25 cellular contexts compared by ENCODE assay signal in the genomic region with DNA sequence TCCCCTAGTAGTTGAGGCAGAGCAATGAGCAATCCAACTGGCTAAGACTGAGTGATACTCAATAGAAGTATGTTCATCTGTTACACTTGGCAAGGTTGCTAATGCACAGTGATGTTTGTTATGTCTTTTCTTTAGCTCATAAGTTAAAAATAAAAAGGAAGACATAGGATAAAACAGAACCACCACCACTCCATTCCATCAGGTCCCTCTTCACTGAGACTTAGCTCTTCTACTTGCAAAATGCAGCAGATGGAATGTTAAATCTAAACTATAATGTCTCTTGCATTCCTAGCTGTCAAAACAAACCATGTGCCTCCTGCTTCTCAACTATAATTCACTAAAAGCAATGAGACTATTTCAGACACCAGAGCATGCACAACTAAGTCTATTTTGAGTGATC.
DNase-seq lines count a peak whose midpoint lies in the region; ATAC-seq and TF ChIP-seq lines count a peak whose summit lies in the region.
"Had no signal": no experiment of that assay in that cellular context is flagged by ENCODE, and none has a peak within 500 bp of the region (broad histone marks: within the 10 kb centered on the region; RNA-seq: fewer than 3 reads in every experiment).

No MANE protein-coding gene starts in this region.

- H3K4me3 ChIP-seq in adipocyte (ENCODE audit: low read length) (no peak overlapping the region), esophagus muscularis mucosa (no peak overlapping the region), psoas muscle (no peak overlapping the region)
- H3K4me3 ChIP-seq: BLaER1 treated with 17β-estradiol and CSF1 and Interleukin-3, amounts not matched to agents 10 nM and 100 nM; GM12878; PC-9; SJCRH30 had no signal

- TF ChIP-seq EP300 in esophagus muscularis mucosa (IDR thresholded peaks at IDR 0.05), result no peak

- TF ChIP-seq CTCF in esophagus muscularis mucosa (IDR thresholded peaks at IDR 0.05) (no peak), psoas muscle (IDR thresholded peaks at IDR 0.05) (no peak)

- H3K36me3 ChIP-seq in adipocyte (ENCODE audit: control insufficient read depth, insufficient read depth, low read length, severe bottlenecking), result no peaks in the 10 kb centered on the region
- H3K36me3 ChIP-seq in esophagus muscularis mucosa, result no peaks in the 10 kb centered on the region
- no peaks in the 10 kb centered on the region for H3K36me3 ChIP-seq in psoas muscle (ENCODE audit: insufficient read depth in 1 of 2, low read depth in 1 of 2)
- H3K36me3 ChIP-seq: BLaER1 treated with 17β-estradiol and CSF1 and Interleukin-3, amounts not matched to agents 10 nM and 100 nM; SJCRH30 had no signal

- H3K9ac ChIP-seq in adipocyte (ENCODE audit: low read length), result no peak overlapping the region
- H3K9ac ChIP-seq: BLaER1 treated with 17β-estradiol and CSF1 and Interleukin-3, amounts not matched to agents 10 nM and 100 nM had no signal

- ATAC-seq in psoas muscle, result peak in 3 of 4 donors; percentile 60 to 62 (median 61)
- no peak for ATAC-seq in GM21423 (IDR thresholded peaks at IDR 0.05; ENCODE audit: unreplicated experiment)
- no peak for ATAC-seq in HG03175 (IDR thresholded peaks at IDR 0.05; ENCODE audit: unreplicated experiment)
- ATAC-seq: GM12878, HCT116, Right ventricle myocardium inferior, SK-N-SH treated with all-trans-retinoic acid at 6 μM for 48 hours had no signal

- H3K27ac ChIP-seq in esophagus muscularis mucosa (replicated peaks in 1 of 4) (peak overlapping the region; percentile 66 to 79 (median 69)), psoas muscle (no peak overlapping the region)
- H3K27ac ChIP-seq: BLaER1 treated with 17β-estradiol and CSF1 and Interleukin-3, amounts not matched to agents 10 nM and 100 nM; HL-60; PC-9; SJCRH30 had no signal

- H3K9me3 ChIP-seq in adipocyte (ENCODE audit: control insufficient read depth, low read length) (no peaks in the 10 kb centered on the region), esophagus muscularis mucosa (no peaks in the 10 kb centered on the region), psoas muscle (no peaks in the 10 kb centered on the region)
- H3K9me3 ChIP-seq: BLaER1 treated with 17β-estradiol and CSF1 and Interleukin-3, amounts not matched to agents 10 nM and 100 nM; SJCRH30 had no signal

- TF ChIP-seq POLR2A in esophagus muscularis mucosa (IDR thresholded peaks at IDR 0.05; ENCODE audit: low read depth), result no peak

- peak; percentile 62 for DNase-seq in adipocyte (ENCODE audit: low read depth)
- DNase-seq in esophagus muscularis mucosa (ENCODE audit: extremely low spot score), result no peak
- peak; percentile 54 for DNase-seq in inferior parietal cortex (ENCODE audit: extremely low spot score)
- no peak for DNase-seq in psoas muscle
- DNase-seq in GM19240 (ENCODE audit: insufficient read length, low spot score), result no peak
- DNase-seq in GM19238 (ENCODE audit: insufficient read length, low spot score), result no peak
- DNase-seq: CD4-positive, alpha-beta memory T cell; COR-L47; EL; GDM1; Kasumi-1; NCI-H2029; NCI-H446 treated with DMSO at 0.1 percent for 48 hours; NCI-H526; NCI-H82; PC-9; SJCRH30 had no signal

- H3K27me3 ChIP-seq in adipocyte (replicated peaks; ENCODE audit: control insufficient read depth, insufficient read depth, low read length), result no peaks in the 10 kb centered on the region
- no peaks in the 10 kb centered on the region for H3K27me3 ChIP-seq in esophagus muscularis mucosa
- H3K27me3 ChIP-seq in psoas muscle (ENCODE audit: insufficient read depth in 3 of 3, low read length in 2 of 3), result no peaks in the 10 kb centered on the region
- H3K27me3 ChIP-seq: BLaER1 treated with 17β-estradiol and CSF1 and Interleukin-3, amounts not matched to agents 10 nM and 100 nM; SJCRH30 had no signal

- H3K4me1 ChIP-seq in adipocyte (ENCODE audit: control insufficient read depth, insufficient read depth, low read length), result peaks cover 6% of the 10 kb centered on the region
- H3K4me1 ChIP-seq in esophagus muscularis mucosa, result peaks cover 0 to 58% (median 54%) of the 10 kb centered on the region in 4 donors
- peaks cover 10% of the 10 kb centered on the region for H3K4me1 ChIP-seq in psoas muscle
- H3K4me1 ChIP-seq: BLaER1 treated with 17β-estradiol and CSF1 and Interleukin-3, amounts not matched to agents 10 nM and 100 nM; SJCRH30 had no signal

- intact Hi-C loops in esophagus muscularis mucosa (cut with DNase I), result no loop called here
- intact Hi-C loops in psoas muscle (cut with DNase I), result no loop called here

Comparison
In these comparisons a context has a peak if more than half of its experiments do, and no peak if none do; other contexts are left out.
1. DNase-seq: peak in adipocyte (single experiment) and inferior parietal cortex (single experiment); none in esophagus muscularis mucosa (single experiment), psoas muscle (0 of 2), GM19240 (single experiment) and GM19238 (single experiment).
2. ATAC-seq: peak in psoas muscle (3 of 4); none in GM21423 (single experiment) and HG03175 (single experiment).